Comparison of ENCODE assay signal across 26 cellular contexts in the genomic region with DNA sequence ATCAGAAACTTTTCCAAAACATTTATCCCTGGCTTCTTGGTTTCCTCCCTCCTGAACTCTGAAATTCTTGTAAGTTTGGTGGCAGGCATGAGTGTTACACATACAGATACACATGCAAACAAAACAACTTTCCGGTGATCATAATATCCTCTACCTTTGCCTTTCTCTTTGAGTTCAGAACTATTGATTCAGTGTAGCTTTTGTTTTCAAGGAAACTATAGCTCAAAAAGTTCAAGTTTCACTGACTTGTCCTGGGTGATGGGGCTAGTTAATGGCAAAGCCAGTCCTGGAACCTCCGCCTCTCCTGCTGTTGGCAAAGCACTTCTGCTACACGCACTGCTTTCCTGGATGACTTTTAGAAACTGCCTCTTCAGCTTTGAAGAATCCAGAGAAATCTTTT.
DNase-seq lines count a peak whose midpoint lies in the region; ATAC-seq, FAIRE-seq and TF ChIP-seq lines count a peak whose summit lies in the region.
"Had no signal": no experiment of that assay in that cellular context is flagged by ENCODE, and none has a peak within 500 bp of the region (broad histone marks: within the 10 kb centered on the region; RNA-seq: fewer than 3 reads in every experiment).

No MANE protein-coding gene starts in this region.

- WGBS in HepG2 (ENCODE audit: low lambda C conversion rate): 8% methylated on average over 3 of the region's 3 CpGs

- TF ChIP-seq CTCF in Loucy (conservative IDR thresholded peaks at IDR 0.05; ENCODE audit: low read length) (no peak), chondrocyte (IDR thresholded peaks at IDR 0.05) (no peak), HepG2 (CRISPR knock-in tag; IDR thresholded peaks at IDR 0.05) (no peak)

- H3K4me3 Mint-ChIP-seq in chondrocyte (ENCODE audit: unreplicated experiment): peak overlapping the region; percentile 7
- H3K4me3 Mint-ChIP-seq: activated naive CD4-positive, alpha-beta T cell treated with anti-CD3 and anti-CD28 coated beads for 36 hours; activated T-cell treated with anti-CD3 and anti-CD28 coated beads, Interleukin-2, amount 50 U/mL, for 72 hours; CD4-positive, CD25-positive, alpha-beta regulatory T cell; central memory CD8-positive, alpha-beta T cell; natural killer cell; stimulated activated effector memory CD8-positive, alpha-beta T cell treated with anti-CD3 and anti-CD28 coated beads, Interleukin-12 subunit alpha, Interleukin-12 subunit beta, amount 100 ng/mL, for 72 hours; T-cell had no signal

- DNase-seq in chondrocyte (ENCODE audit: low spot score) (no peak), HepG2 (ENCODE audit: low spot score) (peak; percentile 17), NCI-H82 treated with DMSO at 0.1 percent for 48 hours (lab: John Stamatoyannopoulos, UW; ENCODE audit: unreplicated experiment) (no peak)
- DNase-seq: activated CD4-positive, alpha-beta T cell treated with anti-CD3 and anti-CD28 coated beads for 1 hour; activated naive CD4-positive, alpha-beta T cell treated with anti-CD3 and anti-CD28 coated beads for 36 hours; activated T-cell treated with anti-CD3 and anti-CD28 coated beads, Interleukin-2, amount 50 U/mL, for 72 hours; CD4-positive, CD25-positive, alpha-beta regulatory T cell; gastrocnemius medialis; GDM1; mesendoderm; natural killer cell; NCI-H1048; NCI-H1930; NCI-H2227 treated with DMSO at 0.1 percent for 48 hours; NCI-H774; posterior cingulate gyrus; T-cell had no signal

- H3K9ac ChIP-seq in Loucy (ENCODE audit: low read depth, low read length, poor library complexity, severe bottlenecking) (no peak overlapping the region), HepG2 (ENCODE audit: insufficient read depth, low read depth, low read length) (no peak overlapping the region), skeletal muscle satellite cell (ENCODE audit: low read depth, low read length) (peak overlapping the region; percentile 22)

- no peaks in the 10 kb centered on the region for H3F3A ChIP-seq in Loucy (ENCODE audit: low read depth)

- H3K27me3 Mint-ChIP-seq in chondrocyte (ENCODE audit: low read depth): no peaks in the 10 kb centered on the region
- H3K27me3 Mint-ChIP-seq: CD4-positive, CD25-positive, alpha-beta regulatory T cell; central memory CD8-positive, alpha-beta T cell; T-cell had no signal

- ATAC-seq in HepG2 (peak; percentile 89), HG02970 (IDR thresholded peaks at IDR 0.05; ENCODE audit: low FRiP score, unreplicated experiment) (no peak), GM18517 (IDR thresholded peaks at IDR 0.05; ENCODE audit: unreplicated experiment) (no peak)
- ATAC-seq: activated T-cell treated with anti-CD3 and anti-CD28 coated beads, Interleukin-2, amount 50 U/mL, for 72 hours; gastrocnemius medialis; natural killer cell; Right ventricle myocardium inferior; stimulated activated effector memory CD8-positive, alpha-beta T cell treated with anti-CD3 and anti-CD28 coated beads, Interleukin-12 subunit alpha, Interleukin-12 subunit beta, amount 100 ng/mL, for 72 hours; T-cell had no signal

- H3K36me3 ChIP-seq in Loucy (ENCODE audit: insufficient read depth, low read length) (no peaks in the 10 kb centered on the region), HepG2 (replicated peaks in 1 of 2; ENCODE audit: control insufficient read depth in 1 of 2, insufficient read depth in 2 of 2, low read length in 2 of 2) (no peaks in the 10 kb centered on the region), skeletal muscle satellite cell (ENCODE audit: insufficient read depth, low read length) (no peaks in the 10 kb centered on the region)
- H3K36me3 ChIP-seq: gastrocnemius medialis, suprapubic skin had no signal

- H3K36me3 Mint-ChIP-seq in chondrocyte (ENCODE audit: low read depth): no peaks in the 10 kb centered on the region
- H3K36me3 Mint-ChIP-seq: stimulated activated effector memory CD8-positive, alpha-beta T cell treated with anti-CD3 and anti-CD28 coated beads, Interleukin-12 subunit alpha, Interleukin-12 subunit beta, amount 100 ng/mL, for 72 hours; T-cell had no signal

- no peak for TF ChIP-seq POLR2A in HepG2 (IDR thresholded peaks at IDR 0.05; ENCODE audit: insufficient read depth in 1 of 2, low read depth in 2 of 2, low read length in 2 of 2)

- no peak for TF ChIP-seq RAD21 in HepG2 (CRISPR knock-in tag; IDR thresholded peaks at IDR 0.05)

- H2AFZ ChIP-seq in Loucy (ENCODE audit: low read length) (no peak overlapping the region), HepG2 (ENCODE audit: low read length) (no peak overlapping the region)

- in situ Hi-C loops in HepG2 (cut with HindIII; ENCODE audit: extremely low pct_ligation_motif_present, low pct_unique_long_range_greater_than_20kb): no loop called here

- H3K4me1 ChIP-seq in Loucy (ENCODE audit: insufficient read depth, low read length, poor library complexity, severe bottlenecking) (peaks cover 19% of the 10 kb centered on the region), HepG2 (ENCODE audit: insufficient read depth, low read length) (peaks cover 47% of the 10 kb centered on the region), skeletal muscle satellite cell (ENCODE audit: control insufficient read depth, insufficient read depth, low read length) (peaks cover 39% of the 10 kb centered on the region)

- TF ChIP-seq EP300 in HepG2 (IDR thresholded peaks at IDR 0.05; ENCODE audit: low read depth in 2 of 2, low read length in 2 of 2): peak in 1 of 2 experiments; percentile 7; a peak in 1 of 4 replicates
- TF ChIP-seq EP300 in HepG2 (CRISPR knock-in tag; IDR thresholded peaks at IDR 0.05; ENCODE audit: borderline replicate concordance): no peak

- peak overlapping the region; percentile 30 for H3K4me2 ChIP-seq in Loucy (ENCODE audit: low read depth, low read length, poor library complexity, severe bottlenecking)
- peak overlapping the region; percentile 20 for H3K4me2 ChIP-seq in HepG2 (ENCODE audit: low read depth, low read length)
- peak overlapping the region; percentile 0 for H3K4me2 ChIP-seq in skeletal muscle satellite cell (ENCODE audit: low read length)

- BruUV-seq in HepG2 (replicated peaks; lab: Mats Ljungman, UMichigan): no TSS peak

- no peaks in the 10 kb centered on the region for H3K9me3 Mint-ChIP-seq in chondrocyte (ENCODE audit: low read depth)

- CTCF ChIA-PET in HepG2 (lab: Yijun Ruan, JAX; ENCODE audit: low intra/inter-chr PET ratio, low total read pairs): no interaction called here

- H4K20me1 ChIP-seq in Loucy (ENCODE audit: insufficient read depth, low read length, poor library complexity, severe bottlenecking) (no peaks in the 10 kb centered on the region), HepG2 (ENCODE audit: insufficient read depth, low read length) (no peaks in the 10 kb centered on the region)

- no peaks in the 10 kb centered on the region for H3K9me2 ChIP-seq in Loucy (replicated peaks; ENCODE audit: low read depth, low read length)

- H3K4me1 Mint-ChIP-seq in chondrocyte (ENCODE audit: low read depth): peaks cover 57% of the 10 kb centered on the region
- H3K4me1 Mint-ChIP-seq: CD4-positive, CD25-positive, alpha-beta regulatory T cell; central memory CD8-positive, alpha-beta T cell; natural killer cell; stimulated activated effector memory CD8-positive, alpha-beta T cell treated with anti-CD3 and anti-CD28 coated beads, Interleukin-12 subunit alpha, Interleukin-12 subunit beta, amount 100 ng/mL, for 72 hours; T-cell had no signal

- POLR2A ChIA-PET in HepG2 (lab: Yijun Ruan, JAX): no interaction called here

- no peaks in the 10 kb centered on the region for H3K79me2 ChIP-seq in Loucy (ENCODE audit: insufficient read depth, low read length)
- no peaks in the 10 kb centered on the region for H3K79me2 ChIP-seq in HepG2 (ENCODE audit: insufficient read depth, low read length)

- no peak overlapping the region for H3K27ac ChIP-seq in HepG2 (ENCODE audit: extremely low read length, insufficient read depth, low read length)
- H3K27ac ChIP-seq: gastrocnemius medialis, suprapubic skin had no signal

- peak overlapping the region; percentile 94 for H3K27ac Mint-ChIP-seq in chondrocyte (ENCODE audit: unreplicated experiment)
- H3K27ac Mint-ChIP-seq: activated naive CD4-positive, alpha-beta T cell treated with anti-CD3 and anti-CD28 coated beads for 36 hours; activated T-cell treated with anti-CD3 and anti-CD28 coated beads, Interleukin-2, amount 50 U/mL, for 72 hours; CD4-positive, CD25-positive, alpha-beta regulatory T cell; natural killer cell; stimulated activated effector memory CD8-positive, alpha-beta T cell treated with anti-CD3 and anti-CD28 coated beads, Interleukin-12 subunit alpha, Interleukin-12 subunit beta, amount 100 ng/mL, for 72 hours; T-cell had no signal

- H3K27me3 ChIP-seq in Loucy (ENCODE audit: insufficient read depth, low read length, poor library complexity, severe bottlenecking) (no peaks in the 10 kb centered on the region), HepG2 (ENCODE audit: control insufficient read depth in 1 of 2, insufficient read depth in 2 of 2, low read length in 2 of 2) (no peaks in the 10 kb centered on the region; a peak in 1 of 5 replicates), skeletal muscle satellite cell (ENCODE audit: control insufficient read depth, insufficient read depth, low read length) (no peaks in the 10 kb centered on the region)
- H3K27me3 ChIP-seq: gastrocnemius medialis, suprapubic skin had no signal

- H3K4me3 ChIP-seq in Loucy (ENCODE audit: low read length, poor library complexity, severe bottlenecking) (no peak overlapping the region), HepG2 (replicated peaks in 1 of 3; ENCODE audit: insufficient read depth in 1 of 3, low read depth in 2 of 3, low read length in 3 of 3) (0 out of 6 replicates have a peak overlapping the region, but pooled peaks of 1 of the 3 experiments have one; percentile 7), skeletal muscle satellite cell (ENCODE audit: low read length) (no peak overlapping the region)
- H3K4me3 ChIP-seq: gastrocnemius medialis, suprapubic skin had no signal

- peak; percentile 34 for FAIRE-seq in HepG2 (lab: Jason Lieb, UNC)
- FAIRE-seq: urothelium cell line had no signal

- intact Hi-C loops in HepG2 (cut with micrococcal nuclease; ENCODE audit: unreplicated experiment): no loop called here

- no peaks in the 10 kb centered on the region for H3K9me3 ChIP-seq in Loucy (ENCODE audit: insufficient read depth, low read depth, low read length)
- H3K9me3 ChIP-seq in HepG2 (ENCODE audit: low read length): no peaks in the 10 kb centered on the region
- H3K9me3 ChIP-seq in skeletal muscle satellite cell (replicated peaks; ENCODE audit: low read length): no peaks in the 10 kb centered on the region
- H3K9me3 ChIP-seq: gastrocnemius medialis, suprapubic skin had no signal

TF ChIP-seq in HepG2, 621 proteins besides CTCF, POLR2A, EP300 and RAD21 (continues in another document):
- TF ChIP-seq HMG20A (CRISPR knock-in tag; IDR thresholded peaks at IDR 0.05; ENCODE audit: borderline replicate concordance) (peak; percentile 34; the same call in 1 of the 2 replicates), MIXL1 (CRISPR knock-in tag; IDR thresholded peaks at IDR 0.05) (0 out of 2 replicates have a peak, but pooled peaks have one; percentile 25)
